Comparison of ENCODE assay signal across 8 cellular contexts in genomic region chr10:62818426-62819011, GRCh38. TPM values are rescaled to one million over a fixed set of nuclear protein-coding genes. Genes with fewer than 3 reads are reported as not detected.
DNase-seq lines count a peak whose midpoint lies in the region; ATAC-seq, FAIRE-seq and TF ChIP-seq lines count a peak whose summit lies in the region.

No MANE protein-coding gene starts in this region.

- BruUV-seq in Panc1 (replicated peaks; lab: Mats Ljungman, UMichigan) (no TSS peak), K562 (replicated peaks; lab: Mats Ljungman, UMichigan) (no TSS peak)

- H3K4me1 ChIP-seq in Panc1 (ENCODE audit: control insufficient read depth, insufficient read depth, low read length), result peaks cover 11% of the 10 kb centered on the region
- peaks cover 7 to 45% of the 10 kb centered on the region in 2 experiments; a peak in 3 of 5 replicates for H3K4me1 ChIP-seq in K562 (replicated peaks in 1 of 2; ENCODE audit: control insufficient read depth in 2 of 2, insufficient read depth in 2 of 2, low read length in 2 of 2)
- H3K4me1 ChIP-seq in liver (ENCODE audit: control insufficient read depth in 4 of 4, insufficient read depth in 4 of 4, low read length in 3 of 4), result peaks cover 14 to 35% (median 24%) of the 10 kb centered on the region in 4 donors

- no peaks in the 10 kb centered on the region for H3K9me3 ChIP-seq in Panc1 (ENCODE audit: control insufficient read depth, insufficient read depth, low read depth, low read length)
- H3K9me3 ChIP-seq in K562 (replicated peaks; ENCODE audit: control insufficient read depth, insufficient read depth, low read depth, low read length), result no peaks in the 10 kb centered on the region
- H3K9me3 ChIP-seq in liver (ENCODE audit: control insufficient read depth in 4 of 4, low read length in 3 of 4), result no peaks in the 10 kb centered on the region

- no peaks in the 10 kb centered on the region for H3K36me3 ChIP-seq in Panc1 (ENCODE audit: control insufficient read depth, insufficient read depth, low read length)
- H3K36me3 ChIP-seq in K562 (ENCODE audit: control insufficient read depth, insufficient read depth, low read length), result no peaks in the 10 kb centered on the region
- H3K36me3 ChIP-seq in liver (ENCODE audit: control insufficient read depth in 4 of 4, insufficient read depth in 3 of 4, low read depth in 1 of 4, low read length in 3 of 4), result no peaks in the 10 kb centered on the region

- peaks cover 47% of the 10 kb centered on the region for H3K27me3 ChIP-seq in Panc1 (ENCODE audit: control insufficient read depth, insufficient read depth, low read length)
- H3K27me3 ChIP-seq in K562 (ENCODE audit: control insufficient read depth in 2 of 2, insufficient read depth in 2 of 2, low read length in 2 of 2), result peaks cover 15 to 42% of the 10 kb centered on the region in 2 experiments; a peak in 4 of 5 replicates
- H3K27me3 ChIP-seq in liver (ENCODE audit: control insufficient read depth in 4 of 4, insufficient read depth in 4 of 4, low read length in 3 of 4), result peaks cover 0 to 5% (median 3%) of the 10 kb centered on the region in 4 donors

- TF ChIP-seq RAD21 in K562 (CRISPR knock-in tag; conservative IDR thresholded peaks at IDR 0.05 in 1 of 2, IDR thresholded peaks at IDR 0.05 in 1 of 2) (no peak), liver (IDR thresholded peaks at IDR 0.05) (no peak)

- H3K27ac ChIP-seq in Panc1 (ENCODE audit: low read length), result no peak overlapping the region
- H3K27ac ChIP-seq in K562 (ENCODE audit: extremely low read depth, low read depth, low read length), result no peak overlapping the region
- no peak overlapping the region for H3K27ac ChIP-seq in liver (ENCODE audit: low read depth in 1 of 2, low read length in 2 of 2)

- TF ChIP-seq CTCF in Panc1 (IDR thresholded peaks at IDR 0.05) (no peak; the same call in 1 of the 2 replicates), K562 (IDR thresholded peaks at IDR 0.05 in 2 of 3, conservative IDR thresholded peaks at IDR 0.05 in 1 of 3; ENCODE audit: insufficient read depth in 2 of 3, low read depth in 1 of 3, low read length in 3 of 3) (no peak), liver (IDR thresholded peaks at IDR 0.05; ENCODE audit: low read depth, low read length, missing input control) (no peak)

- 39% methylated on average over 32 of the region's 65 CpGs for WGBS in K562 (ENCODE audit: insufficient coverage, low coverage, missing lambda C conversion rate)
- 8% methylated on average over 65 of the region's 65 CpGs for WGBS in liver

- intact Hi-C loops in Panc1 (cut with micrococcal nuclease; ENCODE audit: unreplicated experiment) (loop anchor here (2.0 to 10.0 kb wide), 4 partner anchors 224 to 554 kb away; partner anchors contain the start of gene RTKN2), K562 (cut with micrococcal nuclease) (loop anchor here (2.0 to 5.0 kb wide), 4 partner anchors 206 to 381 kb away; no protein-coding TSS in a partner anchor)

- H3K9ac ChIP-seq in K562 (ENCODE audit: insufficient read depth in 1 of 2, low read depth in 2 of 2, low read length in 2 of 2) (no peak overlapping the region; a peak in 1 of 4 replicates), liver (ENCODE audit: low read depth in 1 of 2, low read length in 2 of 2) (no peak overlapping the region)

- DNase-seq in EL (peak; percentile 13), Panc1 (ENCODE audit: low read depth, low spot score) (no peak), K562 (ENCODE audit: extremely low read depth in 1 of 4, low spot score in 3 of 4) (peak in 2 of 4 experiments; percentile 27 to 34), kidney tubule cell (ENCODE audit: low spot score) (no peak)
- DNase-seq in stimulated activated CD8-positive, alpha-beta memory T cell treated with anti-CD3 and anti-CD28 coated beads, Interleukin-12 subunit alpha, Interleukin-12 subunit beta, amount 100 ng/mL, for 1 hour (ENCODE audit: low read depth), result peak; percentile 36

- ATAC-seq in Panc1, result no peak
- no peak for ATAC-seq in K562
- no peak for ATAC-seq in HG03280 (IDR thresholded peaks at IDR 0.05; ENCODE audit: unreplicated experiment)
- ATAC-seq in GM19455 (IDR thresholded peaks at IDR 0.05; ENCODE audit: unreplicated experiment), result no peak

- TF ChIP-seq EP300 in K562 (IDR thresholded peaks at IDR 0.05; ENCODE audit: low read length), result no peak

- H4K20me1 ChIP-seq in K562 (replicated peaks; ENCODE audit: control insufficient read depth, insufficient read depth, low read length), result no peaks in the 10 kb centered on the region

- POLR2A ChIA-PET in Panc1 (lab: Charles Lee) (no interaction called here), K562 (lab: Yijun Ruan, JAX) (interaction anchor here (0.6 to 1.1 kb wide), 5 partner anchors 9 to 325 kb away, joined by 3 to 4 read pairs (median 3); no protein-coding TSS in a partner anchor)

- CTCF ChIA-PET in Panc1 (lab: Charles Lee) (interaction anchor here (0.6 to 1.5 kb wide), 5 partner anchors 164 to 265 kb away, joined by 3 to 15 read pairs (median 5); no protein-coding TSS in a partner anchor), K562 (lab: Yijun Ruan, JAX; ENCODE audit: low intra/inter-chr PET ratio) (interaction anchor here (1.5 kb wide), 1 partner anchor 225 kb away, joined by 3 read pairs; no protein-coding TSS in a partner anchor)

- H2AFZ ChIP-seq in K562 (ENCODE audit: low read depth, low read length), result 0 out of 2 replicates have a peak overlapping the region, but pooled peaks have one; percentile 95

- no peak for FAIRE-seq in K562 (lab: Jason Lieb, UNC)

- no peak overlapping the region for H3K4me2 ChIP-seq in K562 (ENCODE audit: insufficient read depth, low read length)

- no peaks in the 10 kb centered on the region for H3K79me2 ChIP-seq in K562 (ENCODE audit: control insufficient read depth, insufficient read depth, low read length)

- no peaks in the 10 kb centered on the region for H3K9me1 ChIP-seq in K562 (ENCODE audit: control insufficient read depth, insufficient read depth, low read length)

- TF ChIP-seq POLR2A in K562 (conservative IDR thresholded peaks at IDR 0.05), result no peak

- in situ Hi-C loops in Panc1 (cut with HindIII; ENCODE audit: low pct_unique_long_range_greater_than_20kb, low sequenced_read_pairs), result no loop called here
- in situ Hi-C loops in K562 (cut with MboI), result no loop called here

- peak overlapping the region; percentile 68 to 87 for H3K4me3 ChIP-seq in Panc1 (ENCODE audit: low read depth in 2 of 2, low read length in 2 of 2)
- no peak overlapping the region for H3K4me3 ChIP-seq in K562
- peak overlapping the region in 2 of 3 donors; percentile 72 to 93 for H3K4me3 ChIP-seq in liver (ENCODE audit: low read depth in 1 of 3, low read length in 3 of 3)

RNA-seq across cellular contexts. Expression of gene EGR2, which starts 2.4 kb away (rescaled TPM):
- total RNA-seq in Panc1 (2021; ENCODE audit: unreplicated experiment) (0.82 TPM), K562 (2014; rRNA removed) (0.24 TPM in 1 of 2 replicates, not detected in the other), K562 (2014; rRNA removed; fragmentation: Illumina TruSeq; extraction: Trizol) (0.11 and 0.19 TPM in 2 replicates), K562 (2015; rRNA removed; fragmentation: Illumina TruSeq; extraction: Trizol) (not detected in 2 replicates), K562 (2021) (0.18 and 0.83 TPM in 2 replicates), liver (under 1 TPM; 0.17 to 0.19 TPM)
- polyA plus RNA-seq in Panc1 (2012; ENCODE audit: insufficient read length), result 0.41 TPM
- 0.30 and 0.81 TPM in 2 replicates for total RNA-seq in K562 (2011; cell fraction: chromatin; rRNA removed; ENCODE audit: low replicate concordance)
- total RNA-seq in K562 (2011; cell fraction: nucleolus; rRNA removed), result 0.79 and 0.83 TPM in 2 replicates
- total RNA-seq in K562 (2011; cell fraction: nucleoplasm; rRNA removed), result 0.51 and 0.69 TPM in 2 replicates
- polyA plus RNA-seq in K562 (2011; rRNA removed) (0.08 and 0.09 TPM in 2 replicates), K562 (2014; fragmentation: Illumina TruSeq; extraction: Trizol) (0.11 and 0.12 TPM in 2 replicates), K562 (2014; fragmentation: Nextera tagmentation; extraction: Ambion mirVana) (not detected), K562 (2014; rRNA removed) (0.03 and 0.15 TPM in 2 replicates), liver (under 1 TPM; 0.27 to 0.76 TPM)
- 0.06 and 0.31 TPM in 2 replicates for polyA plus RNA-seq in K562 (2011; cell fraction: cytosol; rRNA removed)
- 0.37 and 1.4 TPM in 2 replicates for polyA plus RNA-seq in K562 (2011; cell fraction: nucleus; rRNA removed)
- polyA plus RNA-seq in K562 (2012), result 0.25 and 0.47 TPM in 2 replicates
- 0.09 and 0.70 TPM in 2 replicates for polyA minus RNA-seq in K562 (2011; rRNA and poly(A)+ RNA removed)
- polyA minus RNA-seq in K562 (2011; cell fraction: cytosol; rRNA and poly(A)+ RNA removed), result not detected in 2 replicates
- polyA minus RNA-seq in K562 (2011; cell fraction: nucleus; rRNA and poly(A)+ RNA removed), result 0.33 and 0.81 TPM in 2 replicates

RNA-seq across cellular contexts. Expression of gene ADO, which starts 14.0 kb away (rescaled TPM):
- 24.9 TPM for total RNA-seq in Panc1 (2021; ENCODE audit: unreplicated experiment)
- 20.8 TPM for polyA plus RNA-seq in Panc1 (2012; ENCODE audit: insufficient read length)
- 7.7 and 9.9 TPM in 2 replicates for total RNA-seq in K562 (2011; cell fraction: chromatin; rRNA removed; ENCODE audit: low replicate concordance)
- 12.4 and 12.8 TPM in 2 replicates for total RNA-seq in K562 (2011; cell fraction: nucleolus; rRNA removed)
- 13.9 and 17.6 TPM in 2 replicates for total RNA-seq in K562 (2011; cell fraction: nucleoplasm; rRNA removed)
- total RNA-seq in K562 (2014; rRNA removed), result 19.5 and 23.8 TPM in 2 replicates
- 13.1 and 14.7 TPM in 2 replicates for total RNA-seq in K562 (2014; rRNA removed; fragmentation: Illumina TruSeq; extraction: Trizol)
- total RNA-seq in K562 (2015; rRNA removed; fragmentation: Illumina TruSeq; extraction: Trizol), result 18.1 and 19.5 TPM in 2 replicates
- total RNA-seq in K562 (2021), result 20.0 and 20.6 TPM in 2 replicates
- polyA plus RNA-seq in K562 (2011; rRNA removed), result 14.4 and 16.8 TPM in 2 replicates
- polyA plus RNA-seq in K562 (2011; cell fraction: cytosol; rRNA removed), result 9.7 and 16.6 TPM in 2 replicates
- 7.9 and 8.7 TPM in 2 replicates for polyA plus RNA-seq in K562 (2011; cell fraction: nucleus; rRNA removed)
- polyA plus RNA-seq in K562 (2012), result 12.4 and 15.8 TPM in 2 replicates
- polyA plus RNA-seq in K562 (2014; fragmentation: Illumina TruSeq; extraction: Trizol), result 14.1 and 16.1 TPM in 2 replicates
- 1 to 10 TPM; 3.0 to 3.8 TPM for polyA plus RNA-seq in K562 (2014; fragmentation: Nextera tagmentation; extraction: Ambion mirVana)
- 15.3 and 15.6 TPM in 2 replicates for polyA plus RNA-seq in K562 (2014; rRNA removed)
- 18.8 and 20.3 TPM in 2 replicates for polyA minus RNA-seq in K562 (2011; rRNA and poly(A)+ RNA removed)
- polyA minus RNA-seq in K562 (2011; cell fraction: cytosol; rRNA and poly(A)+ RNA removed), result 13.3 and 13.8 TPM in 2 replicates
- 12.3 and 17.2 TPM in 2 replicates for polyA minus RNA-seq in K562 (2011; cell fraction: nucleus; rRNA and poly(A)+ RNA removed)
- 1 to 10 TPM; 6.7 TPM for total RNA-seq in liver
- polyA plus RNA-seq in liver, result 1 to 10 TPM; 1.4 to 4.3 TPM

Comparison
In these comparisons a context has a peak if more than half of its experiments do, and no peak if none do; other contexts are left out.
1. DNase-seq: peak in EL (single experiment) and stimulated activated CD8-positive, alpha-beta memory T cell treated with anti-CD3 and anti-CD28 coated beads, Interleukin-12 subunit alpha, Interleukin-12 subunit beta, amount 100 ng/mL, for 1 hour (single experiment); none in Panc1 (single experiment) and kidney tubule cell (single experiment).